In genomic region chr17:48084932-48085331, GRCh38 we compare ENCODE assay signal across 26 cellular contexts. TPM values are rescaled to one million over a fixed set of nuclear protein-coding genes. Genes with fewer than 3 reads are reported as not detected.
A peak's percentile ranks its signal among the peaks of the same experiment; 100 is the strongest.
DNase-seq lines count a peak whose midpoint lies in the region; ATAC-seq and TF ChIP-seq lines count a peak whose summit lies in the region.
"Had no signal": no experiment of that assay in that cellular context is flagged by ENCODE, and none has a peak within 500 bp of the region (broad histone marks: within the 10 kb centered on the region; RNA-seq: fewer than 3 reads in every experiment).

No MANE protein-coding gene starts in this region.

- no peaks in the 10 kb centered on the region for H3K9me3 ChIP-seq in HCT116 (ENCODE audit: control insufficient read depth in 1 of 2, insufficient read depth in 1 of 2, low read depth in 1 of 2, low read length in 2 of 2)
- H3K9me3 ChIP-seq in MM.1S (replicated peaks; ENCODE audit: insufficient read depth, low read length) = no peaks in the 10 kb centered on the region
- no peaks in the 10 kb centered on the region for H3K9me3 ChIP-seq in endocrine pancreas (ENCODE audit: control insufficient read depth, low read length)
- H3K9me3 ChIP-seq in thyroid gland = no peaks in the 10 kb centered on the region
- H3K9me3 ChIP-seq: Caco-2, SJSA1 had no signal

- H3K27me3 ChIP-seq in HCT116 (ENCODE audit: insufficient read depth, low read length) = no peaks in the 10 kb centered on the region
- no peaks in the 10 kb centered on the region for H3K27me3 ChIP-seq in MM.1S (replicated peaks; ENCODE audit: insufficient read depth, low read length)
- no peaks in the 10 kb centered on the region for H3K27me3 ChIP-seq in endocrine pancreas (ENCODE audit: control insufficient read depth, insufficient read depth, low read length)
- H3K27me3 ChIP-seq in thyroid gland = no peaks in the 10 kb centered on the region
- H3K27me3 ChIP-seq: SJSA1 had no signal

- H3K27ac ChIP-seq in HCT116 (ENCODE audit: low read depth, low read length) = no peak overlapping the region
- no peak overlapping the region for H3K27ac ChIP-seq in MM.1S (ENCODE audit: low read length)
- H3K27ac ChIP-seq in thyroid gland = peak overlapping the region; percentile 49 to 90 (median 79)
- H3K27ac ChIP-seq: GM23248, SJSA1 had no signal

- TF ChIP-seq CTCF in HCT116 (IDR thresholded peaks at IDR 0.05 in 2 of 3, conservative IDR thresholded peaks at IDR 0.05 in 1 of 3; ENCODE audit: borderline replicate concordance in 1 of 3, insufficient read depth in 1 of 3, low read depth in 2 of 3, low read length in 2 of 3) = no peak
- no peak for TF ChIP-seq CTCF in MM.1S (IDR thresholded peaks at IDR 0.05; ENCODE audit: low read length)
- no peak for TF ChIP-seq CTCF in thyroid gland (IDR thresholded peaks at IDR 0.05)

- peaks cover 3 to 7% of the 10 kb centered on the region in 2 experiments; a peak in 2 of 4 replicates for H3K4me1 ChIP-seq in HCT116 (ENCODE audit: control insufficient read depth in 1 of 2, insufficient read depth in 2 of 2, low read length in 2 of 2)
- peaks cover 15% of the 10 kb centered on the region for H3K4me1 ChIP-seq in MM.1S (ENCODE audit: low read length)
- H3K4me1 ChIP-seq in endocrine pancreas (ENCODE audit: control insufficient read depth, insufficient read depth, low read length) = peaks cover 6% of the 10 kb centered on the region
- H3K4me1 ChIP-seq in thyroid gland = peaks cover 26 to 34% of the 10 kb centered on the region in 2 donors
- H3K4me1 ChIP-seq: SJSA1 had no signal

- ATAC-seq in HCT116 = no peak
- ATAC-seq: GM12878 had no signal

- peaks cover 7% of the 10 kb centered on the region; the same call in 1 of the 2 replicates for H4K20me1 ChIP-seq in HCT116 (ENCODE audit: insufficient read depth)
- H4K20me1 ChIP-seq in MM.1S (ENCODE audit: insufficient read depth, low read length) = no peaks in the 10 kb centered on the region

- no peak for DNase-seq in HCT116 (ENCODE audit: low read depth, low spot score)
- no peak for DNase-seq in MM.1S
- DNase-seq in thyroid gland = no peak
- no peak for DNase-seq in DMS53 (lab: John Stamatoyannopoulos, UW)
- DNase-seq in NCI-H345 treated with DMSO at 0.1 percent for 48 hours (lab: John Stamatoyannopoulos, UW; ENCODE audit: unreplicated experiment) = no peak
- no peak for DNase-seq in stimulated activated naive CD4-positive, alpha-beta T cell (lab: John Stamatoyannopoulos, UW)
- DNase-seq: Caco-2; CD4-positive, alpha-beta memory T cell; DMS79; EL; GDM1; GM23248; H7; HFFc6; Kasumi-1; NCI-H1105 treated with DMSO at 0.1 percent for 48 hours; NCI-H146; NCI-H1930; NCI-H446 treated with DMSO at 0.1 percent for 48 hours; NCI-H526; PC-9; Right ventricle myocardium superior; T-helper 1 cell had no signal

- no peak for TF ChIP-seq RAD21 in HCT116 (IDR thresholded peaks at IDR 0.05; ENCODE audit: low read depth)

- H3K4me3 ChIP-seq in HCT116 (replicated peaks in 1 of 2; ENCODE audit: low read depth in 1 of 2, low read length in 2 of 2) (no peak overlapping the region), MM.1S (ENCODE audit: low read length) (no peak overlapping the region), endocrine pancreas (ENCODE audit: control insufficient read depth, insufficient read depth, low read length) (no peak overlapping the region), thyroid gland (replicated peaks in 1 of 3) (no peak overlapping the region)
- H3K4me3 ChIP-seq: GM12878, GM23248, PC-9, SJSA1 had no signal

- H3K36me3 ChIP-seq in HCT116 (ENCODE audit: control insufficient read depth in 1 of 2, insufficient read depth in 2 of 2, low read length in 2 of 2) (no peaks in the 10 kb centered on the region), MM.1S (replicated peaks; ENCODE audit: insufficient read depth, low read length) (no peaks in the 10 kb centered on the region), endocrine pancreas (ENCODE audit: control insufficient read depth, insufficient read depth, low read length) (no peaks in the 10 kb centered on the region), thyroid gland (no peaks in the 10 kb centered on the region)

- H3K9me2 ChIP-seq in HCT116 (ENCODE audit: insufficient read depth) = no peaks in the 10 kb centered on the region
- H3K9me2 ChIP-seq in MM.1S (replicated peaks; ENCODE audit: insufficient read depth, low read length) = no peaks in the 10 kb centered on the region

- intact Hi-C loops in HCT116 (cut with micrococcal nuclease) (no loop called here), thyroid gland (cut with DNase I) (no loop called here)

- 44 to 48% methylated on average over 2 of the region's 2 CpGs for WGBS in thyroid gland, 2 donors

- TSS peak; percentile 36 for BruUV-seq in HCT116 (replicated peaks; lab: Mats Ljungman, UMichigan)

- no peak for TF ChIP-seq POLR2A in HCT116 (IDR thresholded peaks at IDR 0.05; ENCODE audit: borderline replicate concordance, extremely low read depth, insufficient read depth, insufficient read length)
- TF ChIP-seq POLR2A in thyroid gland (IDR thresholded peaks at IDR 0.05) = no peak

- RAD21 ChIA-PET in HCT116 (lab: Charles Lee; ENCODE audit: low non-redundant PET in 1 of 2, low total read pairs in 2 of 2, uncharacterized antibody in 2 of 2, unreplicated experiment in 2 of 2) = no interaction called here

- H3K4me2 ChIP-seq in HCT116 (ENCODE audit: low read length) (no peak overlapping the region), MM.1S (ENCODE audit: low read depth, low read length) (peak overlapping the region; percentile 43; the same call in 1 of the 2 replicates)
- H3K4me2 ChIP-seq: PC-9 had no signal

- CTCF ChIA-PET in HCT116 (lab: Charles Lee) = interaction anchor here (1.4 kb wide), 1 partner anchor 9 kb away, joined by 3 read pairs; no protein-coding TSS in a partner anchor

- H3K9ac ChIP-seq in HCT116 (ENCODE audit: low read length) = no peak overlapping the region
- H3K9ac ChIP-seq in MM.1S (ENCODE audit: low read length) = no peak overlapping the region
- peak overlapping the region; percentile 33 for H3K9ac ChIP-seq in endocrine pancreas (ENCODE audit: control insufficient read depth, insufficient read depth, low read length)
- H3K9ac ChIP-seq: GM23248 had no signal

- POLR2A ChIA-PET in HCT116 (lab: Charles Lee) = interaction anchor here (2.4 kb wide), 1 partner anchor 36 kb away, joined by 9 read pairs; the partner anchor contains the start of gene NFE2L1

- H3K79me2 ChIP-seq in HCT116 (ENCODE audit: insufficient read depth, low read length) (peaks cover 92% of the 10 kb centered on the region), MM.1S (ENCODE audit: low read length) (peaks cover 80% of the 10 kb centered on the region)

- H2AFZ ChIP-seq in HCT116 (ENCODE audit: low read depth, low read length, poor library complexity, severe bottlenecking) = no peak overlapping the region
- no peak overlapping the region for H2AFZ ChIP-seq in MM.1S (ENCODE audit: low read length)
- H2AFZ ChIP-seq: GM23248, PC-9 had no signal

- peaks cover 10% of the 10 kb centered on the region for H3F3A ChIP-seq in MM.1S (ENCODE audit: insufficient read depth, low read length)

TF ChIP-seq in HCT116, 20 proteins besides CTCF, POLR2A, EP300 and RAD21:
- TF ChIP-seq ELF1 (IDR thresholded peaks at IDR 0.05; ENCODE audit: borderline replicate concordance, low read depth) = no peak
- TF ChIP-seq REST (IDR thresholded peaks at IDR 0.05; ENCODE audit: low read depth) = no peak
- TF ChIP-seq EGR1 (IDR thresholded peaks at IDR 0.05; ENCODE audit: low read depth) = no peak

RNA-seq across cellular contexts. Expression of gene CBX1, which starts 16.3 kb away (rescaled TPM):
- total RNA-seq in HCT116 (2021; ENCODE audit: unreplicated experiment) = 136 TPM
- polyA plus RNA-seq in HCT116 (2012) = 47.8 and 66.8 TPM in 2 replicates
- total RNA-seq in thyroid gland = 10 to 100 TPM; 33.0 to 49.1 (median 38.2) TPM

RNA-seq across cellular contexts. Expression of gene SNX11, which starts 22.6 kb away (rescaled TPM):
- 26.8 TPM for total RNA-seq in HCT116 (2021; ENCODE audit: unreplicated experiment)
- 15.4 and 20.6 TPM in 2 replicates for polyA plus RNA-seq in HCT116 (2012)
- total RNA-seq in thyroid gland = 10 to 100 TPM; 20.3 to 23.4 (median 22.0) TPM

RNA-seq across cellular contexts. Expression of gene NFE2L1, which starts 36.8 kb away (rescaled TPM):
- total RNA-seq in HCT116 (2021; ENCODE audit: unreplicated experiment) = 135 TPM
- 157 and 172 TPM in 2 replicates for polyA plus RNA-seq in HCT116 (2012)
- 100 to 1,000 TPM; 123 to 168 (median 131) TPM for total RNA-seq in thyroid gland

RNA-seq across cellular contexts. Expression of gene COPZ2, which starts 47.3 kb away (rescaled TPM):
- total RNA-seq in HCT116 (2021; ENCODE audit: unreplicated experiment) = not detected
- polyA plus RNA-seq in HCT116 (2012) = 0.14 TPM in 1 of 2 replicates, not detected in the other
- 10 to 100 TPM; 19.3 to 55.8 (median 45.2) TPM for total RNA-seq in thyroid gland
- total RNA-seq: H7 had no signal

Comparison
In these comparisons a context has a peak if more than half of its experiments do, and no peak if none do; other contexts are left out.
1. H3K27ac ChIP-seq: peak in thyroid gland (3 of 3); none in HCT116 (single experiment) and MM.1S (single experiment).